In genomic region chr15:81784751-81785150, GRCh38 we compare ENCODE assay signal across 16 cellular contexts.
DNase-seq lines count a peak whose midpoint lies in the region; ATAC-seq and TF ChIP-seq lines count a peak whose summit lies in the region.
"Had no signal": no experiment of that assay in that cellular context is flagged by ENCODE, and none has a peak within 500 bp of the region (broad histone marks: within the 10 kb centered on the region; RNA-seq: fewer than 3 reads in every experiment).

No MANE protein-coding gene starts in this region.

- H2AK5ac ChIP-seq in trophoblast cell (ENCODE audit: low read length), result no peak overlapping the region

- H3K4me3 ChIP-seq in SJCRH30 (no peak overlapping the region), esophagus muscularis mucosa (no peak overlapping the region), trophoblast cell (ENCODE audit: low read depth, low read length) (no peak overlapping the region)
- H3K4me3 ChIP-seq: GM23248, HAP-1 had no signal

- no peak overlapping the region for H3K23ac ChIP-seq in trophoblast cell (ENCODE audit: low read length)

- no peak overlapping the region for H4K12ac ChIP-seq in trophoblast cell (ENCODE audit: low read depth, low read length)

- H3K79me1 ChIP-seq in trophoblast cell (ENCODE audit: low read length), result no peaks in the 10 kb centered on the region

- ATAC-seq in HG02623 (IDR thresholded peaks at IDR 0.05; ENCODE audit: unreplicated experiment) (no peak), GM21390 (IDR thresholded peaks at IDR 0.05; ENCODE audit: unreplicated experiment) (no peak)
- ATAC-seq in activated CD8-positive, alpha-beta T cell treated with anti-CD3 and anti-CD28 coated beads for 36 hours, result no peak

- peak in 1 of 2 experiments; percentile 20 for DNase-seq in SJCRH30
- peak; percentile 75 for DNase-seq in esophagus muscularis mucosa (ENCODE audit: extremely low spot score)
- DNase-seq in trophoblast cell, result peak; percentile 98 to 99
- no peak for DNase-seq in activated CD8-positive, alpha-beta T cell treated with anti-CD3 and anti-CD28 coated beads for 36 hours
- DNase-seq in AG20443 (ENCODE audit: low spot score), result no peak
- DNase-seq: BE2C; C1 segment of cervical spinal cord; CD4-positive, CD25-positive, alpha-beta regulatory T cell; CD8-positive, alpha-beta memory T cell; COR-L47; GM23248 had no signal

- WGBS in esophagus muscularis mucosa, result 92% methylated on average over 4 of the region's 6 CpGs
- WGBS in trophoblast cell (ENCODE audit: extremely low coverage, insufficient coverage, insufficient read length), result no CpG with 5 or more reads among the region's 6 CpGs

- H3K4me1 Mint-ChIP-seq in activated CD8-positive, alpha-beta T cell treated with anti-CD3 and anti-CD28 coated beads for 36 hours (ENCODE audit: low read depth), result no peaks in the 10 kb centered on the region
- H3K4me1 Mint-ChIP-seq: CD4-positive, CD25-positive, alpha-beta regulatory T cell; CD8-positive, alpha-beta memory T cell; IgD-negative memory B cell had no signal

- no peak overlapping the region for H3K27ac Mint-ChIP-seq in activated CD8-positive, alpha-beta T cell treated with anti-CD3 and anti-CD28 coated beads for 36 hours
- H3K27ac Mint-ChIP-seq: CD4-positive, CD25-positive, alpha-beta regulatory T cell; CD8-positive, alpha-beta memory T cell; IgD-negative memory B cell had no signal

- H2BK120ac ChIP-seq in trophoblast cell (ENCODE audit: insufficient read depth, low read length, poor library complexity), result no peak overlapping the region

- H2BK12ac ChIP-seq in trophoblast cell (ENCODE audit: low read length), result no peak overlapping the region

- TF ChIP-seq EP300 in esophagus muscularis mucosa (IDR thresholded peaks at IDR 0.05), result no peak

- intact Hi-C loops in esophagus muscularis mucosa (cut with DNase I), result no loop called here
- intact Hi-C loops in activated CD8-positive, alpha-beta T cell treated with anti-CD3 and anti-CD28 coated beads for 36 hours (cut with micrococcal nuclease), result no loop called here

- H2BK5ac ChIP-seq in trophoblast cell (ENCODE audit: low read depth, low read length, poor library complexity), result no peak overlapping the region

- peaks cover 37% of the 10 kb centered on the region for H3K4me1 ChIP-seq in SJCRH30
- H3K4me1 ChIP-seq in esophagus muscularis mucosa, result no peaks in the 10 kb centered on the region
- no peaks in the 10 kb centered on the region for H3K4me1 ChIP-seq in trophoblast cell (ENCODE audit: control insufficient read depth in 1 of 2, insufficient read depth in 2 of 2, low read length in 2 of 2)
- H3K4me1 ChIP-seq: BE2C, HAP-1 had no signal

- no peak overlapping the region for H4K8ac ChIP-seq in trophoblast cell (ENCODE audit: low read depth, low read length)

- TF ChIP-seq CTCF in esophagus muscularis mucosa (IDR thresholded peaks at IDR 0.05), result no peak
- TF ChIP-seq CTCF in activated CD8-positive, alpha-beta T cell treated with anti-CD3 and anti-CD28 coated beads for 36 hours (IDR thresholded peaks at IDR 0.05), result no peak

- H3K27me3 ChIP-seq in SJCRH30 (no peaks in the 10 kb centered on the region), esophagus muscularis mucosa (no peaks in the 10 kb centered on the region), trophoblast cell (ENCODE audit: insufficient read depth, low read length) (no peaks in the 10 kb centered on the region)
- H3K27me3 ChIP-seq: BE2C had no signal

- CTCF ChIA-PET in activated CD8-positive, alpha-beta T cell treated with anti-CD3 and anti-CD28 coated beads for 36 hours (lab: Charles Lee), result no interaction called here

- no peak overlapping the region for H3K9ac ChIP-seq in trophoblast cell (ENCODE audit: low read length)
- H3K9ac ChIP-seq: GM23248 had no signal

- H3K27ac ChIP-seq in SJCRH30 (peak overlapping the region; percentile 40; the same call in 1 of the 2 replicates), esophagus muscularis mucosa (replicated peaks in 1 of 4) (no peak overlapping the region), trophoblast cell (ENCODE audit: low read depth, low read length) (no peak overlapping the region)
- H3K27ac ChIP-seq: GM23248, HL-60 had no signal

- POLR2A ChIA-PET in activated CD8-positive, alpha-beta T cell treated with anti-CD3 and anti-CD28 coated beads for 36 hours (lab: Charles Lee), result no interaction called here

- no peak overlapping the region for H3K18ac ChIP-seq in trophoblast cell (ENCODE audit: low read length)

- H3K36me3 ChIP-seq in SJCRH30 (no peaks in the 10 kb centered on the region), esophagus muscularis mucosa (no peaks in the 10 kb centered on the region), trophoblast cell (ENCODE audit: control insufficient read depth in 1 of 2, insufficient read depth in 2 of 2, low read length in 2 of 2) (no peaks in the 10 kb centered on the region)
- H3K36me3 ChIP-seq: BE2C, HAP-1 had no signal

- H3K4me3 Mint-ChIP-seq in activated CD8-positive, alpha-beta T cell treated with anti-CD3 and anti-CD28 coated beads for 36 hours, result no peak overlapping the region
- H3K4me3 Mint-ChIP-seq: CD4-positive, CD25-positive, alpha-beta regulatory T cell; CD8-positive, alpha-beta memory T cell; IgD-negative memory B cell had no signal

- H3K9me3 Mint-ChIP-seq in activated CD8-positive, alpha-beta T cell treated with anti-CD3 and anti-CD28 coated beads for 36 hours, result no peaks in the 10 kb centered on the region

- no peak overlapping the region for H2AFZ ChIP-seq in trophoblast cell (ENCODE audit: insufficient read depth, low read length, poor library complexity)
- H2AFZ ChIP-seq: GM23248 had no signal

- H4K91ac ChIP-seq in trophoblast cell (ENCODE audit: low read depth, low read length), result no peak overlapping the region

- no peaks in the 10 kb centered on the region for H3K36me3 Mint-ChIP-seq in activated CD8-positive, alpha-beta T cell treated with anti-CD3 and anti-CD28 coated beads for 36 hours (ENCODE audit: low read depth)
- H3K36me3 Mint-ChIP-seq: CD4-positive, CD25-positive, alpha-beta regulatory T cell; CD8-positive, alpha-beta memory T cell; IgD-negative memory B cell had no signal

- no peak for TF ChIP-seq POLR2A in esophagus muscularis mucosa (IDR thresholded peaks at IDR 0.05; ENCODE audit: low read depth)

- no peak overlapping the region for H3K4me2 ChIP-seq in trophoblast cell (ENCODE audit: low read length)

- H3K9me3 ChIP-seq in SJCRH30 (replicated peaks), result no peaks in the 10 kb centered on the region; the same call in none of the 2 replicates
- no peaks in the 10 kb centered on the region for H3K9me3 ChIP-seq in esophagus muscularis mucosa
- H3K9me3 ChIP-seq in trophoblast cell (ENCODE audit: insufficient read depth, low read depth, low read length), result no peaks in the 10 kb centered on the region
- H3K9me3 ChIP-seq: BE2C, HAP-1 had no signal

- peaks cover 7% of the 10 kb centered on the region for H3K27me3 Mint-ChIP-seq in activated CD8-positive, alpha-beta T cell treated with anti-CD3 and anti-CD28 coated beads for 36 hours
- H3K27me3 Mint-ChIP-seq: CD4-positive, CD25-positive, alpha-beta regulatory T cell had no signal

- H3K79me2 ChIP-seq in trophoblast cell (ENCODE audit: control insufficient read depth, insufficient read depth, low read length, poor library complexity), result no peaks in the 10 kb centered on the region

- H3K4ac ChIP-seq in trophoblast cell (ENCODE audit: low read depth, low read length), result no peak overlapping the region

- H3K14ac ChIP-seq in trophoblast cell (ENCODE audit: low read length), result no peak overlapping the region

Comparison
In these comparisons a context has a peak if more than half of its experiments do, and no peak if none do; other contexts are left out.
1. DNase-seq: peak in esophagus muscularis mucosa (single experiment) and trophoblast cell (2 of 2); none in activated CD8-positive, alpha-beta T cell treated with anti-CD3 and anti-CD28 coated beads for 36 hours (single experiment) and AG20443 (single experiment).